ENCODE assay signal across 1 cellular context in genomic region chr2:75090770-75091515, GRCh38.
TF ChIP-seq lines count a peak whose summit lies in the region.

No MANE protein-coding gene starts in this region.

TF ChIP-seq in HepG2, 621 proteins besides CTCF, POLR2A, EP300 and RAD21 (continued from another document):
- TF ChIP-seq ATM (IDR thresholded peaks at IDR 0.05; ENCODE audit: borderline replicate concordance) (no peak), BRCA1 (CRISPR knock-in tag; IDR thresholded peaks at IDR 0.05) (no peak), ZKSCAN5 (CRISPR knock-in tag; IDR thresholded peaks at IDR 0.05) (no peak), ZNF781 (CRISPR knock-in tag; IDR thresholded peaks at IDR 0.05; ENCODE audit: borderline replicate concordance, not compliant biosample characterization) (no peak), ZNF431 (CRISPR knock-in tag; IDR thresholded peaks at IDR 0.05; ENCODE audit: borderline replicate concordance, low read depth) (no peak), CBFB (CRISPR knock-in tag; IDR thresholded peaks at IDR 0.05) (no peak), HINFP (CRISPR knock-in tag; IDR thresholded peaks at IDR 0.05; ENCODE audit: low read depth) (no peak), MAZ (IDR thresholded peaks at IDR 0.05; ENCODE audit: borderline replicate concordance, low read depth, low read length) (no peak), MAZ (CRISPR knock-in tag; IDR thresholded peaks at IDR 0.05; ENCODE audit: low read depth) (no peak), SAP130 (CRISPR knock-in tag; IDR thresholded peaks at IDR 0.05; ENCODE audit: low read depth) (no peak), ETV6 (CRISPR knock-in tag; conservative IDR thresholded peaks at IDR 0.05) (no peak), CCDC6 (CRISPR knock-in tag; IDR thresholded peaks at IDR 0.05) (no peak), MAFK (conservative IDR thresholded peaks at IDR 0.05 in 1 of 2, IDR thresholded peaks at IDR 0.05 in 1 of 2; ENCODE audit: low read length in 2 of 2) (no peak), REL (CRISPR knock-in tag; conservative IDR thresholded peaks at IDR 0.05) (no peak), ZNF678 (CRISPR knock-in tag; IDR thresholded peaks at IDR 0.05) (no peak)
- TF ChIP-seq, protein P1, sequence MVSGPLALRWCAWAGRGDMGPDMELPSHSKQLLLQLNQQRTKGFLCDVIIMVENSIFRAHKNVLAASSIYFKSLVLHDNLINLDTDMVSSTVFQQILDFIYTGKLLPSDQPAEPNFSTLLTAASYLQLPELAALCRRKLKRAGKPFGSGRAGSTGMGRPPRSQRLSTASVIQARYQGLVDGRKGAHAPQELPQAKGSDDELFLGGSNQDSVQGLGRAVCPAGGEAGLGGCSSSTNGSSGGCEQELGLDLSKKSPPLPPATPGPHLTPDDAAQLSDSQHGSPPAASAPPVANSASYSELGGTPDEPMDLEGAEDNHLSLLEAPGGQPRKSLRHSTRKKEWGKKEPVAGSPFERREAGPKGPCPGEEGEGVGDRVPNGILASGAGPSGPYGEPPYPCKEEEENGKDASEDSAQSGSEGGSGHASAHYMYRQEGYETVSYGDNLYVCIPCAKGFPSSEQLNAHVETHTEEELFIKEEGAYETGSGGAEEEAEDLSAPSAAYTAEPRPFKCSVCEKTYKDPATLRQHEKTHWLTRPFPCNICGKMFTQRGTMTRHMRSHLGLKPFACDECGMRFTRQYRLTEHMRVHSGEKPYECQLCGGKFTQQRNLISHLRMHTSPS (CRISPR knock-in tag; IDR thresholded peaks at IDR 0.05; ENCODE audit: low read depth), result no peak
- TF ChIP-seq, protein P2, sequence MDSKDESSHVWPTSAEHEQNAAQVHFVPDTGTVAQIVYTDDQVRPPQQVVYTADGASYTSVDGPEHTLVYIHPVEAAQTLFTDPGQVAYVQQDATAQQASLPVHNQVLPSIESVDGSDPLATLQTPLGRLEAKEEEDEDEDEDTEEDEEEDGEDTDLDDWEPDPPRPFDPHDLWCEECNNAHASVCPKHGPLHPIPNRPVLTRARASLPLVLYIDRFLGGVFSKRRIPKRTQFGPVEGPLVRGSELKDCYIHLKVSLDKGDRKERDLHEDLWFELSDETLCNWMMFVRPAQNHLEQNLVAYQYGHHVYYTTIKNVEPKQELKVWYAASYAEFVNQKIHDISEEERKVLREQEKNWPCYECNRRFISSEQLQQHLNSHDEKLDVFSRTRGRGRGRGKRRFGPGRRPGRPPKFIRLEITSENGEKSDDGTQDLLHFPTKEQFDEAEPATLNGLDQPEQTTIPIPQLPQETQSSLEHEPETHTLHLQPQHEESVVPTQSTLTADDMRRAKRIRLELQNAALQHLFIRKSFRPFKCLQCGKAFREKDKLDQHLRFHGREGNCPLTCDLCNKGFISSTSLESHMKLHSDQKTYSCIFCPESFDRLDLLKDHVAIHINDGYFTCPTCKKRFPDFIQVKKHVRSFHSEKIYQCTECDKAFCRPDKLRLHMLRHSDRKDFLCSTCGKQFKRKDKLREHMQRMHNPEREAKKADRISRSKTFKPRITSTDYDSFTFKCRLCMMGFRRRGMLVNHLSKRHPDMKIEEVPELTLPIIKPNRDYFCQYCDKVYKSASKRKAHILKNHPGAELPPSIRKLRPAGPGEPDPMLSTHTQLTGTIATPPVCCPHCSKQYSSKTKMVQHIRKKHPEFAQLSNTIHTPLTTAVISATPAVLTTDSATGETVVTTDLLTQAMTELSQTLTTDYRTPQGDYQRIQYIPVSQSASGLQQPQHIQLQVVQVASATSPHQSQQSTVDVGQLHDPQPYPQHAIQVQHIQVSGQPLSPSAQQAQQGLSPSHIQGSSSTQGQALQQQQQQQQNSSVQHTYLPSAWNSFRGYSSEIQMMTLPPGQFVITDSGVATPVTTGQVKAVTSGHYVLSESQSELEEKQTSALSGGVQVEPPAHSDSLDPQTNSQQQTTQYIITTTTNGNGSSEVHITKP (CRISPR knock-in tag; IDR thresholded peaks at IDR 0.05; ENCODE audit: low read depth), result no peak
